In genomic region chr6:106546322-106547052, GRCh38 we compare ENCODE assay signal across 8 cellular contexts.
A peak's percentile ranks its signal among the peaks of the same experiment; 100 is the strongest.
DNase-seq lines count a peak whose midpoint lies in the region; ATAC-seq, FAIRE-seq and TF ChIP-seq lines count a peak whose summit lies in the region.

No MANE protein-coding gene starts in this region.

- peak; percentile 38 for DNase-seq in stimulated activated CD4-positive, alpha-beta T cell treated with anti-CD3 and anti-CD28 coated beads, Interleukin-4, amount 100 ng/mL, for 24 hours
- DNase-seq in stimulated activated CD4-positive, alpha-beta T cell treated with anti-CD3 and anti-CD28 coated beads, Interleukin-2, amount 100 ng/mL, for 48 hours = no peak
- DNase-seq in hepatic stellate cell (ENCODE audit: low spot score) (peak; percentile 49), urothelium cell line (ENCODE audit: low spot score) (peak; percentile 33), DMS79 treated with DMSO at 0.1 percent for 48 hours (lab: John Stamatoyannopoulos, UW) (no peak), NCI-H345 treated with DMSO at 0.1 percent for 48 hours (lab: John Stamatoyannopoulos, UW; ENCODE audit: unreplicated experiment) (no peak)

- ATAC-seq in GM21381 (IDR thresholded peaks at IDR 0.05; ENCODE audit: unreplicated experiment) = no peak

- FAIRE-seq in urothelium cell line (lab: Jason Lieb, UNC) = no peak

- H3K27ac ChIP-seq in VCaP = peak overlapping the region; percentile 35

- TF ChIP-seq CTCF in VCaP (conservative IDR thresholded peaks at IDR 0.05) = no peak

Comparison
In these comparisons a context has a peak if more than half of its experiments do, and no peak if none do; other contexts are left out.
1. DNase-seq: peak in stimulated activated CD4-positive, alpha-beta T cell treated with anti-CD3 and anti-CD28 coated beads, Interleukin-4, amount 100 ng/mL, for 24 hours (single experiment), hepatic stellate cell (single experiment) and urothelium cell line (single experiment); none in stimulated activated CD4-positive, alpha-beta T cell treated with anti-CD3 and anti-CD28 coated beads, Interleukin-2, amount 100 ng/mL, for 48 hours (0 of 2), DMS79 treated with DMSO at 0.1 percent for 48 hours (single experiment) and NCI-H345 treated with DMSO at 0.1 percent for 48 hours (single experiment).